Comparison of ENCODE assay signal across 8 cellular contexts in the genomic region with DNA sequence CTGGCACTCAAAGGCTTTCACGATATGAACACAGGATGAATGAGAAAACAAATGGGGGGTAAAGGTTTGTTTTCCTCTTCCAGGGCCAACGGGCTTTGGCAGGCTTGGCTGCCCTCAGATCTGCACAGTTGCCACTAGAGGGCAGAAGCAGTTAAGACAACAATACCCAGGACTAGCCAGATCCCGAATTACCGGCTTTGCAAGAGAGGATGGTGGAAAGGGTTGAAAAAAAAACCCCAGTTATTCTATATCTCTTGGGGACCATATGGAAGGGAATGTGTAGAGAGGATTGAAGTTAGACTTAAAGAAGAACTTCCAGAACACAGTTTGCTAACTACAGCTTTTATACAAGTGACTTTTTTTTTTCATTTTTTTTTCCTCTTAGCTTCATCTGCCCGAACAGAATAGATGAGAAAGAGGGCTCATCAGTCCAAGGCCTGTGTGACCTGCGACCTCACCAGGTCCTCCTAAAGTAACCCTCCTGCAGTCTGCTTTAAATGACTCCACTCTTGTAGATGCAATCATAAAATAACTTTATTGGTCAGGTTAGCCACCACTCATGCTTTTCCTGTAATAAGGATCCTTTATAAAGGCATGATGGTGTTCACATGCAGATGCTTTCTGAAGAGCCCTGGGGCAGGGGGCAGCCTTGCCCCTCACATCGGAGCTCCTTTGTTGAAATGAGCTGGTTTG. TPM values are rescaled to one million over a fixed set of nuclear protein-coding genes. Genes with fewer than 3 reads are reported as not detected.
DNase-seq lines count a peak whose midpoint lies in the region; ATAC-seq, FAIRE-seq and TF ChIP-seq lines count a peak whose summit lies in the region.

No MANE protein-coding gene starts in this region.

- DNase-seq in COR-L47 (lab: John Stamatoyannopoulos, UW) (peak; percentile 84), NCI-H345 (lab: John Stamatoyannopoulos, UW) (peak; percentile 79), cerebellar cortex (ENCODE audit: low spot score) (peak; percentile 93), kidney (no peak)
- DNase-seq in stimulated activated CD4-positive, alpha-beta T cell treated with anti-CD3 and anti-CD28 coated beads, Interleukin-2, amount 100 ng/mL, for 4 hours (ENCODE audit: low read depth), result peak; percentile 48

- no peak overlapping the region for H3K27ac ChIP-seq in kidney (ENCODE audit: low read depth in 2 of 2, low read length in 2 of 2)

- H3K4me3 ChIP-seq in WI38 (ENCODE audit: low read depth, low read length), result no peak overlapping the region
- H3K4me3 ChIP-seq in kidney (ENCODE audit: low read length in 2 of 2), result no peak overlapping the region

- FAIRE-seq in kidney (lab: Jason Lieb, UNC), result no peak

- peak; percentile 69 for ATAC-seq in HG03095 (IDR thresholded peaks at IDR 0.05; ENCODE audit: unreplicated experiment)
- no peak for ATAC-seq in GM19397 (IDR thresholded peaks at IDR 0.05; ENCODE audit: unreplicated experiment)

- H3K9me3 ChIP-seq in kidney (ENCODE audit: control insufficient read depth in 1 of 2, low read length in 2 of 2), result no peaks in the 10 kb centered on the region

- no peaks in the 10 kb centered on the region for H3K36me3 ChIP-seq in kidney (ENCODE audit: control insufficient read depth in 1 of 2, insufficient read depth in 2 of 2, low read length in 2 of 2)

- H3K4me1 ChIP-seq in kidney (ENCODE audit: control insufficient read depth in 1 of 2, insufficient read depth in 1 of 2, low read depth in 1 of 2, low read length in 2 of 2), result no peaks in the 10 kb centered on the region

- intact Hi-C loops in kidney (cut with DNase I), result loop anchor here (5.0 kb wide), 1 partner anchor 147 kb away; no protein-coding TSS in a partner anchor

- TF ChIP-seq CTCF in WI38 (IDR thresholded peaks at IDR 0.05; ENCODE audit: low read depth, low read length), result peak; percentile 82
- peak; percentile 95 for TF ChIP-seq CTCF in kidney (IDR thresholded peaks at IDR 0.05; ENCODE audit: borderline replicate concordance, extremely low read depth, insufficient read depth)

- no peak overlapping the region for H3K9ac ChIP-seq in kidney (ENCODE audit: low read length in 2 of 2)

RNA-seq across cellular contexts. Expression of a gene that starts 10.7 kb away (rescaled TPM):
- total RNA-seq in kidney, result 22.3 TPM
- 7.0 TPM for polyA plus RNA-seq in kidney (ENCODE audit: insufficient read depth, low read depth, low replicate concordance)

RNA-seq across cellular contexts. Expression of a gene that starts 34.9 kb away (rescaled TPM):
- total RNA-seq in kidney, result 59.9 TPM
- polyA plus RNA-seq in kidney (ENCODE audit: insufficient read depth, low read depth, low replicate concordance), result 156 TPM
